Comparison of ENCODE assay signal across 13 cellular contexts in the genomic region with DNA sequence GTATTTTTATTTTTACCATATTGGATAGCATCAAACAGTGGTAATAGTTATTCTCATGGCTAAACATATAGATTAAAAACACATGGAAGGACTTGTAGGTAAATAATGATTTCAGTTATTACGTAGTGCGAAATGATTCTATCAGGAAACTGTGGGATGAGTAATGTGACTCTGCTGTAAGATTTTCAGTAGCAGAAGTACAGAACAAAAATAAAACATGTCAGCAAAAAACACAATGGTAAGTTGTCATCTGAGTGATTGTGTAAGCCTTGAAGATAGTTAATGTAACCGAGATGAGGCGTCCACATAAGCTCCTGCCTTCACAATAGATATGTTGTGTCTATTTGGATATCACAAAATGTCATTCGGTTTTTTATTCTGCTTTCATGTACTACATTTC.
DNase-seq lines count a peak whose midpoint lies in the region; ATAC-seq and TF ChIP-seq lines count a peak whose summit lies in the region.
"Had no signal": no experiment of that assay in that cellular context is flagged by ENCODE, and none has a peak within 500 bp of the region (broad histone marks: within the 10 kb centered on the region; RNA-seq: fewer than 3 reads in every experiment).

No MANE protein-coding gene starts in this region.

- no peak for TF ChIP-seq POLR2A in gastroesophageal sphincter (IDR thresholded peaks at IDR 0.05)
- TF ChIP-seq POLR2A in uterus (IDR thresholded peaks at IDR 0.05) = no peak

- H3K27me3 ChIP-seq in CD4-positive, alpha-beta memory T cell (ENCODE audit: insufficient read depth, low read length) = no peaks in the 10 kb centered on the region
- no peaks in the 10 kb centered on the region for H3K27me3 ChIP-seq in mammary epithelial cell (ENCODE audit: insufficient read depth, low read length)
- H3K27me3 ChIP-seq in lung (ENCODE audit: control insufficient read depth, insufficient read depth) = no peaks in the 10 kb centered on the region
- no peaks in the 10 kb centered on the region for H3K27me3 ChIP-seq in gastroesophageal sphincter
- no peaks in the 10 kb centered on the region for H3K27me3 ChIP-seq in neural progenitor cell
- H3K27me3 ChIP-seq in uterus = no peaks in the 10 kb centered on the region
- H3K27me3 ChIP-seq: upper lobe of left lung had no signal

- peaks cover 0 to 2% (median 0%) of the 10 kb centered on the region in 8 donors for H3K9me3 Mint-ChIP-seq in CD4-positive, alpha-beta memory T cell
- peaks cover 3% of the 10 kb centered on the region for H3K9me3 Mint-ChIP-seq in neural progenitor cell

- H3K9ac ChIP-seq in mammary epithelial cell (ENCODE audit: insufficient read depth, low read length) (no peak overlapping the region), neural progenitor cell (no peak overlapping the region)

- dilution Hi-C loops in mammary epithelial cell (cut with HindIII; ENCODE audit: low sequenced_read_pairs) = no loop called here

- peaks cover 21 to 60% (median 45%) of the 10 kb centered on the region in 4 donors for H3K4me1 Mint-ChIP-seq in CD4-positive, alpha-beta memory T cell
- peaks cover 13% of the 10 kb centered on the region for H3K4me1 Mint-ChIP-seq in neural progenitor cell

- H3K4me2 ChIP-seq in mammary epithelial cell (ENCODE audit: insufficient read depth, low read depth, low read length) = peak overlapping the region; percentile 9
- H3K4me2 ChIP-seq in neural progenitor cell = no peak overlapping the region

- peak; percentile 34 for ATAC-seq in lung (ENCODE audit: insufficient read depth, low FRiP score)
- ATAC-seq in gastroesophageal sphincter = no peak

- BruUV-seq in mammary epithelial cell (replicated peaks; lab: Mats Ljungman, UMichigan) = no TSS peak

- peaks cover 9 to 13% of the 10 kb centered on the region in 2 donors for H3K36me3 Mint-ChIP-seq in CD4-positive, alpha-beta memory T cell
- H3K36me3 Mint-ChIP-seq in neural progenitor cell = no peaks in the 10 kb centered on the region

- peak in 4 of 5 donors; percentile 54 to 72 (median 54) for DNase-seq in CD4-positive, alpha-beta memory T cell
- peak; percentile 62 for DNase-seq in NOMO-1 treated with DMSO at 0.1 percent for 48 hours (lab: John Stamatoyannopoulos, UW; ENCODE audit: unreplicated experiment)
- peak; percentile 74 for DNase-seq in mammary epithelial cell
- no peak for DNase-seq in lung (ENCODE audit: low spot score)
- no peak for DNase-seq in kidney tubule cell (ENCODE audit: low spot score)
- no peak for DNase-seq in neural progenitor cell (ENCODE audit: low spot score)
- no peak for DNase-seq in uterus
- DNase-seq: activated CD8-positive, alpha-beta memory T cell treated with anti-CD3 and anti-CD28 coated beads, Interleukin-2, amount 50 U/mL, for 4 hours; DMS53; effector CD4-positive, alpha-beta T cell; NCI-H526; upper lobe of left lung had no signal

- POLR2A ChIA-PET in CD4-positive, alpha-beta memory T cell (lab: Charles Lee; ENCODE audit: partially characterized antibody) = interaction anchor here (0.8 to 28.3 kb wide), 20 partner anchors 9 to 280 kb away, joined by 3 to 970 read pairs (median 4); a partner anchor contains a TSS

- no peaks in the 10 kb centered on the region for H3F3A ChIP-seq in neural progenitor cell (ENCODE audit: low read depth)

- H3K4me3 ChIP-seq in CD4-positive, alpha-beta memory T cell (ENCODE audit: low read length in 2 of 2) = peak overlapping the region in 1 of 2 donors; percentile 27
- H3K4me3 ChIP-seq in mammary epithelial cell (replicated peaks in 1 of 3; ENCODE audit: insufficient read depth in 1 of 3, low read depth in 2 of 3, low read length in 3 of 3) (no peak overlapping the region), lung (no peak overlapping the region), gastroesophageal sphincter (no peak overlapping the region), neural progenitor cell (no peak overlapping the region), uterus (no peak overlapping the region)
- H3K4me3 ChIP-seq: upper lobe of left lung had no signal

- no peak for TF ChIP-seq EP300 in gastroesophageal sphincter (IDR thresholded peaks at IDR 0.05)

- H3K9me3 ChIP-seq in CD4-positive, alpha-beta memory T cell (ENCODE audit: control insufficient read depth in 1 of 2, low read length in 2 of 2) = no peaks in the 10 kb centered on the region
- H3K9me3 ChIP-seq in mammary epithelial cell (replicated peaks; ENCODE audit: insufficient read depth, low read length) (no peaks in the 10 kb centered on the region), lung (ENCODE audit: control insufficient read depth in 2 of 2, insufficient read depth in 1 of 2, low read length in 1 of 2) (no peaks in the 10 kb centered on the region), gastroesophageal sphincter (no peaks in the 10 kb centered on the region), neural progenitor cell (ENCODE audit: low read depth) (no peaks in the 10 kb centered on the region), uterus (no peaks in the 10 kb centered on the region)
- H3K9me3 ChIP-seq: upper lobe of left lung had no signal

- peak overlapping the region; percentile 78 to 97 (median 92) for H3K27ac Mint-ChIP-seq in CD4-positive, alpha-beta memory T cell
- H3K27ac Mint-ChIP-seq in neural progenitor cell = no peak overlapping the region

- H2AFZ ChIP-seq in mammary epithelial cell (ENCODE audit: low read depth, low read length) (no peak overlapping the region), neural progenitor cell (replicated peaks) (no peak overlapping the region)

- H3K79me2 ChIP-seq in mammary epithelial cell (ENCODE audit: insufficient read depth, low read length) (no peaks in the 10 kb centered on the region), neural progenitor cell (ENCODE audit: low read depth) (no peaks in the 10 kb centered on the region)

- CTCF ChIA-PET in CD4-positive, alpha-beta memory T cell (lab: Charles Lee; ENCODE audit: partially characterized antibody) = interaction anchor here (1.2 to 4.0 kb wide), 10 partner anchors 10 to 200 kb away, joined by 3 to 33 read pairs (median 9); no protein-coding TSS in a partner anchor
- CTCF ChIA-PET in mammary epithelial cell (lab: Charles Lee; ENCODE audit: low non-redundant PET) = no interaction called here

- TF ChIP-seq CTCF in mammary epithelial cell (conservative IDR thresholded peaks at IDR 0.05 in 1 of 2, IDR thresholded peaks at IDR 0.05 in 1 of 2; ENCODE audit: extremely low read depth in 1 of 2, insufficient read depth in 1 of 2, low read depth in 1 of 2, low read length in 2 of 2) (no peak), lung (IDR thresholded peaks at IDR 0.05; ENCODE audit: control extremely low read depth, extremely low read depth) (no peak), gastroesophageal sphincter (IDR thresholded peaks at IDR 0.05) (no peak), neural progenitor cell (IDR thresholded peaks at IDR 0.05) (no peak), uterus (IDR thresholded peaks at IDR 0.05) (no peak)

- peaks cover 40% of the 10 kb centered on the region for H3K4me1 ChIP-seq in CD4-positive, alpha-beta memory T cell (ENCODE audit: insufficient read depth, low read length)
- peaks cover 4% of the 10 kb centered on the region for H3K4me1 ChIP-seq in mammary epithelial cell (ENCODE audit: insufficient read depth, low read length)
- H3K4me1 ChIP-seq in lung (ENCODE audit: control insufficient read depth in 2 of 2, insufficient read depth in 2 of 2, low read length in 2 of 2) = peaks cover 0 to 2% of the 10 kb centered on the region in 2 donors
- H3K4me1 ChIP-seq in gastroesophageal sphincter = peaks cover 0 to 14% (median 0%) of the 10 kb centered on the region in 3 donors
- H3K4me1 ChIP-seq in neural progenitor cell = peaks cover 5% of the 10 kb centered on the region
- no peaks in the 10 kb centered on the region for H3K4me1 ChIP-seq in uterus

- no peaks in the 10 kb centered on the region for H4K20me1 ChIP-seq in mammary epithelial cell (ENCODE audit: insufficient read depth, low read length)
- no peaks in the 10 kb centered on the region for H4K20me1 ChIP-seq in neural progenitor cell (ENCODE audit: low read depth)

- H3K27ac ChIP-seq in CD4-positive, alpha-beta memory T cell (ENCODE audit: low read depth, low read length) = peak overlapping the region; percentile 65
- no peak overlapping the region for H3K27ac ChIP-seq in mammary epithelial cell (ENCODE audit: insufficient read depth, low read depth, low read length)
- H3K27ac ChIP-seq in lung (ENCODE audit: low read depth in 1 of 2, low read length in 1 of 2) = no peak overlapping the region
- H3K27ac ChIP-seq in gastroesophageal sphincter = no peak overlapping the region
- no peak overlapping the region for H3K27ac ChIP-seq in neural progenitor cell
- no peak overlapping the region for H3K27ac ChIP-seq in uterus

- in situ Hi-C loops in mammary epithelial cell (cut with MboI; ENCODE audit: low sequenced_read_pairs in 2 of 2) = no loop called here

- intact Hi-C loops in CD4-positive, alpha-beta memory T cell (cut with micrococcal nuclease) = loop anchor here (1.0 to 2.0 kb wide), 3 partner anchors 10 to 18 kb away; no protein-coding TSS in a partner anchor
- intact Hi-C loops in mammary epithelial cell (cut with micrococcal nuclease) (no loop called here), uterus (cut with DNase I; ENCODE audit: low total_unique reads) (no loop called here)

- H3K27me3 Mint-ChIP-seq in CD4-positive, alpha-beta memory T cell = no peaks in the 10 kb centered on the region
- no peaks in the 10 kb centered on the region for H3K27me3 Mint-ChIP-seq in neural progenitor cell (ENCODE audit: insufficient read depth, low read depth)

- H3K4me3 Mint-ChIP-seq in CD4-positive, alpha-beta memory T cell = peak overlapping the region; percentile 23 to 78 (median 66)
- H3K4me3 Mint-ChIP-seq in neural progenitor cell = no peak overlapping the region

- H3K36me3 ChIP-seq in CD4-positive, alpha-beta memory T cell (ENCODE audit: insufficient read depth, low read length) = no peaks in the 10 kb centered on the region
- H3K36me3 ChIP-seq in mammary epithelial cell (ENCODE audit: insufficient read depth, low read length) = no peaks in the 10 kb centered on the region
- H3K36me3 ChIP-seq in lung (ENCODE audit: control insufficient read depth in 2 of 2, insufficient read depth in 2 of 2, low read length in 2 of 2) = no peaks in the 10 kb centered on the region
- no peaks in the 10 kb centered on the region for H3K36me3 ChIP-seq in gastroesophageal sphincter
- H3K36me3 ChIP-seq in neural progenitor cell = no peaks in the 10 kb centered on the region
- H3K36me3 ChIP-seq in uterus = no peaks in the 10 kb centered on the region
- H3K36me3 ChIP-seq: upper lobe of left lung had no signal

- 31% methylated on average over 3 of the region's 5 CpGs for WGBS in mammary epithelial cell (ENCODE audit: low coverage, missing lambda C conversion rate)
- WGBS in lung, 2 donors = 45 to 61% methylated on average over 5 of the region's 5 CpGs
- 80 to 93% methylated on average over 3 to 5 of the region's 5 CpGs for WGBS in gastroesophageal sphincter (ENCODE audit: low coverage in 1 of 2), 2 donors

Comparison
In these comparisons a context has a peak if more than half of its experiments do, and no peak if none do; other contexts are left out.
1. DNase-seq: peak in CD4-positive, alpha-beta memory T cell (4 of 5), NOMO-1 treated with DMSO at 0.1 percent for 48 hours (single experiment) and mammary epithelial cell (single experiment); none in lung (single experiment), kidney tubule cell (single experiment), neural progenitor cell (single experiment) and uterus (0 of 2).